25 cellular contexts compared by ENCODE assay signal in genomic region chr19:14678199-14678598, GRCh38. TPM values are rescaled to one million over a fixed set of nuclear protein-coding genes. Genes with fewer than 3 reads are reported as not detected.
DNase-seq lines count a peak whose midpoint lies in the region; ATAC-seq, FAIRE-seq and TF ChIP-seq lines count a peak whose summit lies in the region.
"Had no signal": no experiment of that assay in that cellular context is flagged by ENCODE, and none has a peak within 500 bp of the region (broad histone marks: within the 10 kb centered on the region; RNA-seq: fewer than 3 reads in every experiment).

No MANE protein-coding gene starts in this region.

- H3K23ac ChIP-seq in IMR-90 (ENCODE audit: low read depth, low read length) = no peak overlapping the region

- no peak overlapping the region for H3K56ac ChIP-seq in IMR-90 (ENCODE audit: extremely low read depth, insufficient read depth, low read length)

- DNase-seq in HepG2 (ENCODE audit: low spot score) (no peak), right lobe of liver (no peak), IMR-90 (no peak), mesenteric fat pad (ENCODE audit: low spot score) (peak; percentile 39), heart right ventricle (no peak), MG63 (no peak)
- DNase-seq: 8988T; ACHN; AML-193; BE2C; CD4-positive, alpha-beta T cell; DMS 273 treated with DMSO at 0.1 percent for 48 hours; DMS79; EL; GDM1; GOT3 had no signal

- BruUV-seq in HepG2 (replicated peaks; lab: Mats Ljungman, UMichigan) (no TSS peak), IMR-90 (replicated peaks; lab: Mats Ljungman, UMichigan) (no TSS peak)

- H3K9me1 ChIP-seq in IMR-90 (ENCODE audit: insufficient read depth, low read length) = no peaks in the 10 kb centered on the region

- H2AFZ ChIP-seq in HepG2 (ENCODE audit: low read length) (no peak overlapping the region), IMR-90 (replicated peaks; ENCODE audit: low read length, poor library complexity) (peak overlapping the region; percentile 55)

- intact Hi-C loops in HepG2 (cut with micrococcal nuclease; ENCODE audit: unreplicated experiment) = no loop called here
- intact Hi-C loops in right lobe of liver (cut with DNase I) = no loop called here
- intact Hi-C loops in IMR-90 (cut with micrococcal nuclease) = no loop called here
- intact Hi-C loops in heart right ventricle (cut with DNase I) = no loop called here

- H3K36me3 ChIP-seq in HepG2 (replicated peaks in 1 of 2; ENCODE audit: control insufficient read depth in 1 of 2, insufficient read depth in 2 of 2, low read length in 2 of 2) = no peaks in the 10 kb centered on the region
- H3K36me3 ChIP-seq in right lobe of liver = no peaks in the 10 kb centered on the region
- H3K36me3 ChIP-seq in HEK293 (ENCODE audit: control insufficient read depth in 2 of 2, insufficient read depth in 1 of 2, low read length in 2 of 2) = no peaks in the 10 kb centered on the region
- no peaks in the 10 kb centered on the region for H3K36me3 ChIP-seq in IMR-90 (ENCODE audit: control insufficient read depth, insufficient read depth, low read length)
- no peaks in the 10 kb centered on the region for H3K36me3 ChIP-seq in heart right ventricle
- no peaks in the 10 kb centered on the region for H3K36me3 ChIP-seq in MG63
- H3K36me3 ChIP-seq: BE2C; BLaER1 treated with 17β-estradiol and CSF1 and Interleukin-3, amounts not matched to agents 10 nM and 100 nM; HAP-1 had no signal

- no peak overlapping the region for H3K14ac ChIP-seq in IMR-90 (replicated peaks; ENCODE audit: low read depth, low read length)

- H3K27ac ChIP-seq in HepG2 (ENCODE audit: extremely low read length, insufficient read depth, low read length) = no peak overlapping the region
- no peak overlapping the region for H3K27ac ChIP-seq in right lobe of liver
- H3K27ac ChIP-seq in HEK293 (ENCODE audit: extremely low read depth, low read depth, low read length) = no peak overlapping the region
- no peak overlapping the region for H3K27ac ChIP-seq in IMR-90 (ENCODE audit: insufficient read depth, low read length)
- H3K27ac ChIP-seq in heart right ventricle = no peak overlapping the region
- H3K27ac ChIP-seq: A549 had no signal

- H4K5ac ChIP-seq in IMR-90 (ENCODE audit: low read depth, low read length) = no peak overlapping the region

- H2BK120ac ChIP-seq in IMR-90 (ENCODE audit: low read depth, low read length) = no peak overlapping the region

- H3K9me3 ChIP-seq in HepG2 (ENCODE audit: low read length) = no peaks in the 10 kb centered on the region
- no peaks in the 10 kb centered on the region for H3K9me3 ChIP-seq in right lobe of liver
- H3K9me3 ChIP-seq in HEK293 (ENCODE audit: control insufficient read depth, insufficient read depth, low read depth, low read length) = no peaks in the 10 kb centered on the region
- no peaks in the 10 kb centered on the region for H3K9me3 ChIP-seq in IMR-90 (ENCODE audit: control insufficient read depth, insufficient read depth, low read length)
- no peaks in the 10 kb centered on the region for H3K9me3 ChIP-seq in heart right ventricle
- no peaks in the 10 kb centered on the region for H3K9me3 ChIP-seq in MG63
- H3K9me3 ChIP-seq: A549; BE2C; BLaER1 treated with 17β-estradiol and CSF1 and Interleukin-3, amounts not matched to agents 10 nM and 100 nM; HAP-1 had no signal

- H4K20me1 ChIP-seq in HepG2 (ENCODE audit: insufficient read depth, low read length) (no peaks in the 10 kb centered on the region), IMR-90 (ENCODE audit: insufficient read depth, low read length) (no peaks in the 10 kb centered on the region)
- H4K20me1 ChIP-seq: BLaER1 treated with 17β-estradiol and CSF1 and Interleukin-3, amounts not matched to agents 10 nM and 100 nM had no signal

- no peak overlapping the region for H3K18ac ChIP-seq in IMR-90 (ENCODE audit: low read depth, low read length)

- H4K8ac ChIP-seq in IMR-90 (ENCODE audit: low read depth in 2 of 2, low read length in 2 of 2) = no peak overlapping the region

- no peaks in the 10 kb centered on the region for H3K79me2 ChIP-seq in HepG2 (ENCODE audit: insufficient read depth, low read length)

- no peak for FAIRE-seq in HepG2 (lab: Jason Lieb, UNC)
- FAIRE-seq: A549, D721Med, GM12878, H54 had no signal

- H3K79me1 ChIP-seq in IMR-90 (ENCODE audit: low read depth in 1 of 2, low read length in 2 of 2) = no peaks in the 10 kb centered on the region

- no peak overlapping the region for H2AK9ac ChIP-seq in IMR-90 (replicated peaks; ENCODE audit: low read depth, low read length, poor library complexity)

- no peak overlapping the region for H3K4me2 ChIP-seq in HepG2 (ENCODE audit: low read depth, low read length)
- H3K4me2 ChIP-seq in IMR-90 (ENCODE audit: low read depth, low read length) = no peak overlapping the region
- H3K4me2 ChIP-seq: A549 had no signal

- TF ChIP-seq POLR2A in HepG2 (IDR thresholded peaks at IDR 0.05; ENCODE audit: insufficient read depth in 1 of 2, low read depth in 2 of 2, low read length in 2 of 2) (no peak), right lobe of liver (IDR thresholded peaks at IDR 0.05) (no peak), IMR-90 (IDR thresholded peaks at IDR 0.05; ENCODE audit: low read depth, low read length) (no peak)

- H2BK5ac ChIP-seq in IMR-90 (ENCODE audit: low read depth, low read length, poor library complexity, severe bottlenecking) = no peak overlapping the region

- H3K9ac ChIP-seq in HepG2 (ENCODE audit: insufficient read depth, low read depth, low read length) (no peak overlapping the region), IMR-90 (ENCODE audit: low read depth, low read length) (no peak overlapping the region)
- H3K9ac ChIP-seq: BLaER1 treated with 17β-estradiol and CSF1 and Interleukin-3, amounts not matched to agents 10 nM and 100 nM had no signal

- no peak overlapping the region for H4K91ac ChIP-seq in IMR-90 (ENCODE audit: insufficient read depth, low read depth, low read length)

- H3K27me3 ChIP-seq in HepG2 (ENCODE audit: control insufficient read depth in 1 of 2, insufficient read depth in 2 of 2, low read length in 2 of 2) (peaks cover 0 to 9% of the 10 kb centered on the region in 2 experiments; a peak in 1 of 5 replicates), right lobe of liver (peaks cover 0 to 5% of the 10 kb centered on the region in 2 donors), IMR-90 (ENCODE audit: control insufficient read depth, insufficient read depth, low read length) (no peaks in the 10 kb centered on the region), heart right ventricle (peaks cover 0 to 28% (median 6%) of the 10 kb centered on the region in 7 donors), MG63 (peaks cover 36% of the 10 kb centered on the region)
- H3K27me3 ChIP-seq: BLaER1 treated with 17β-estradiol and CSF1 and Interleukin-3, amounts not matched to agents 10 nM and 100 nM had no signal

- ATAC-seq in HepG2 (no peak), right lobe of liver (no peak), IMR-90 (ENCODE audit: low read depth) (no peak), GM18520 (IDR thresholded peaks at IDR 0.05; ENCODE audit: unreplicated experiment) (no peak), heart right ventricle (no peak)
- ATAC-seq: A549, GM12878 had no signal

- TF ChIP-seq CTCF in HepG2 (CRISPR knock-in tag; IDR thresholded peaks at IDR 0.05) = no peak
- no peak for TF ChIP-seq CTCF in right lobe of liver (IDR thresholded peaks at IDR 0.05)
- no peak for TF ChIP-seq CTCF in HEK293 (tag by site-specific recombination; IDR thresholded peaks at IDR 0.05)
- TF ChIP-seq CTCF in IMR-90 (conservative IDR thresholded peaks at IDR 0.05; ENCODE audit: low read depth, low read length) = no peak
- no peak for TF ChIP-seq CTCF in heart right ventricle (IDR thresholded peaks at IDR 0.05)

- no peak for TF ChIP-seq EP300 in HepG2 (IDR thresholded peaks at IDR 0.05; ENCODE audit: low read depth in 2 of 2, low read length in 2 of 2)
- no peak for TF ChIP-seq EP300 in HepG2 (CRISPR knock-in tag; IDR thresholded peaks at IDR 0.05; ENCODE audit: borderline replicate concordance)

- dilution Hi-C loops in IMR-90 (cut with HindIII; ENCODE audit: low sequenced_read_pairs, unreplicated experiment) = no loop called here

- in situ Hi-C loops in HepG2 (cut with HindIII; ENCODE audit: extremely low pct_ligation_motif_present, low pct_unique_long_range_greater_than_20kb) (no loop called here), IMR-90 (cut with MboI; ENCODE audit: low sequenced_read_pairs) (no loop called here)

- POLR2A ChIA-PET in HepG2 (lab: Yijun Ruan, JAX) = no interaction called here
- POLR2A ChIA-PET in HEK293 (lab: Yijun Ruan, JAX) = no interaction called here
- POLR2A ChIA-PET in IMR-90 (lab: Charles Lee; ENCODE audit: unreplicated experiment) = no interaction called here

- H2BK15ac ChIP-seq in IMR-90 (ENCODE audit: low read depth, low read length) = no peak overlapping the region

- no peak overlapping the region for H2BK20ac ChIP-seq in IMR-90 (ENCODE audit: low read depth, low read length)

- no peak overlapping the region for H2AK5ac ChIP-seq in IMR-90 (ENCODE audit: low read depth, low read length)

- no peak for TF ChIP-seq RAD21 in HepG2 (CRISPR knock-in tag; IDR thresholded peaks at IDR 0.05)
- no peak for TF ChIP-seq RAD21 in IMR-90 (IDR thresholded peaks at IDR 0.05; ENCODE audit: low read length)

- WGBS in HepG2 (ENCODE audit: low lambda C conversion rate) = 18% methylated on average over 9 of the region's 9 CpGs
- WGBS in right lobe of liver (ENCODE audit: insufficient coverage, low coverage, low lambda C conversion rate, missing lambda C conversion rate) = 70% methylated on average over 9 of the region's 9 CpGs
- 75% methylated on average over 7 of the region's 9 CpGs; no CpG with 5 or more reads in 1 of the 2 experiments for WGBS in IMR-90 (ENCODE audit: extremely low coverage in 2 of 2, insufficient read length in 1 of 2), 2 experiments
- 79 to 87% methylated on average over 9 of the region's 9 CpGs for WGBS in heart right ventricle, 2 donors

- H3K4me1 ChIP-seq in HepG2 (ENCODE audit: insufficient read depth, low read length) (no peaks in the 10 kb centered on the region), right lobe of liver (no peaks in the 10 kb centered on the region), HEK293 (ENCODE audit: control insufficient read depth, insufficient read depth, low read length) (no peaks in the 10 kb centered on the region), IMR-90 (ENCODE audit: control insufficient read depth, insufficient read depth, low read length) (no peaks in the 10 kb centered on the region), heart right ventricle (peaks cover 0 to 29% (median 0%) of the 10 kb centered on the region in 9 donors)
- H3K4me1 ChIP-seq: A549, BE2C, HAP-1 had no signal

- H3K4me3 ChIP-seq in HepG2 (replicated peaks in 1 of 3; ENCODE audit: insufficient read depth in 1 of 3, low read depth in 2 of 3, low read length in 3 of 3) = no peak overlapping the region
- H3K4me3 ChIP-seq in right lobe of liver = no peak overlapping the region
- H3K4me3 ChIP-seq in HEK293 (ENCODE audit: low read depth, low read length) = no peak overlapping the region
- H3K4me3 ChIP-seq in IMR-90 (ENCODE audit: insufficient read depth, low read depth, low read length) = no peak overlapping the region
- no peak overlapping the region for H3K4me3 ChIP-seq in heart right ventricle
- no peak overlapping the region for H3K4me3 ChIP-seq in MG63
- H3K4me3 ChIP-seq: A549; BLaER1 treated with 17β-estradiol and CSF1 and Interleukin-3, amounts not matched to agents 10 nM and 100 nM; GM12878; HAP-1 had no signal

- CTCF ChIA-PET in HepG2 (lab: Yijun Ruan, JAX; ENCODE audit: low intra/inter-chr PET ratio, low total read pairs) (no interaction called here), HEK293 (lab: Yijun Ruan, JAX) (interaction anchor here (0.8 kb wide), 1 partner anchor 8 kb away, joined by 3 read pairs; no protein-coding TSS in a partner anchor), IMR-90 (lab: Yijun Ruan, JAX) (no interaction called here)

- no peak overlapping the region for H3K4ac ChIP-seq in IMR-90 (ENCODE audit: low read depth, low read length)

RNA-seq across cellular contexts. Expression of gene ADGRE3, which starts 3.6 kb away (rescaled TPM):
- total RNA-seq in HepG2 (2016; rRNA removed; fragmentation: Illumina TruSeq; extraction: Trizol) (not detected in 2 replicates), right lobe of liver (under 1 TPM in 4 of 6 experiments, not detected in 2; 0.09 to 0.53 (median 0.24) TPM), IMR-90 (2012; rRNA removed) (not detected in 2 replicates), mesenteric fat pad (0.19 TPM), heart right ventricle (under 1 TPM in 7 of 10 donors, not detected in 3; 0.15 to 0.78 (median 0.26) TPM)
- not detected in 2 replicates for total RNA-seq in HepG2 (2016; cell fraction: cytosol; rRNA removed; fragmentation: Illumina TruSeq; extraction: Trizol; ENCODE audit: low read depth)
- total RNA-seq in HepG2 (2016; cell fraction: insoluble cytoplasmic fraction; rRNA removed; fragmentation: Illumina TruSeq; extraction: Trizol) = not detected in 2 replicates
- not detected in 2 replicates for total RNA-seq in HepG2 (2016; cell fraction: membrane; rRNA removed; fragmentation: Illumina TruSeq; extraction: Trizol)
- not detected in 2 replicates for total RNA-seq in HepG2 (2016; cell fraction: nucleus; rRNA removed; fragmentation: Illumina TruSeq; extraction: Trizol)
- polyA plus RNA-seq in HepG2 (2011; rRNA removed) (not detected in 2 replicates), IMR-90 (2012; rRNA removed) (not detected in 2 replicates), heart right ventricle (under 1 TPM in 1 of 2 donors, not detected in 1; 0.01 TPM)
- not detected in 2 replicates for polyA plus RNA-seq in HepG2 (2011; cell fraction: cytosol; rRNA removed)
- polyA plus RNA-seq in HepG2 (2011; cell fraction: nucleus; rRNA removed) = not detected in 2 replicates
- not detected in 2 replicates for polyA plus RNA-seq in HepG2 (2012)
- polyA plus RNA-seq in HepG2 (2016; cell fraction: cytosol; fragmentation: Illumina TruSeq; extraction: Trizol; ENCODE audit: low read depth) = not detected in 2 replicates
- not detected in 2 replicates for polyA plus RNA-seq in HepG2 (2016; cell fraction: insoluble cytoplasmic fraction; fragmentation: Illumina TruSeq; extraction: Trizol; ENCODE audit: low read depth)
- polyA plus RNA-seq in HepG2 (2016; cell fraction: membrane; fragmentation: Illumina TruSeq; extraction: Trizol; ENCODE audit: low read depth) = not detected in 2 replicates
- not detected in 2 replicates for polyA plus RNA-seq in HepG2 (2016; cell fraction: nucleus; fragmentation: Illumina TruSeq; extraction: Trizol; ENCODE audit: insufficient read depth, low read depth)
- not detected in 2 replicates for polyA minus RNA-seq in HepG2 (2011; rRNA and poly(A)+ RNA removed; ENCODE audit: low replicate concordance)
- not detected in 2 replicates for polyA minus RNA-seq in HepG2 (2011; cell fraction: cytosol; rRNA and poly(A)+ RNA removed)
- not detected in 2 replicates for polyA minus RNA-seq in HepG2 (2011; cell fraction: nucleus; rRNA and poly(A)+ RNA removed)
- polyA plus RNA-seq in IMR-90 (2012; cell fraction: cytosol; rRNA removed) = not detected in 2 replicates
- not detected in 2 replicates for polyA plus RNA-seq in IMR-90 (2012; cell fraction: nucleus; rRNA removed; ENCODE audit: low replicate concordance)
- total RNA-seq in MG63 (2014; rRNA removed; shearing (Covaris generic); ENCODE audit: low replicate concordance) = not detected in 2 replicates
- total RNA-seq: CD4-positive, alpha-beta T cell; CD8-positive, alpha-beta memory T cell; GM12878 had no signal
- polyA plus RNA-seq: A549 had no signal

RNA-seq across cellular contexts. Expression of gene ZNF333, which starts 11.6 kb away (rescaled TPM):
- 3.0 and 3.4 TPM in 2 replicates for total RNA-seq in HepG2 (2016; rRNA removed; fragmentation: Illumina TruSeq; extraction: Trizol)
- total RNA-seq in HepG2 (2016; cell fraction: cytosol; rRNA removed; fragmentation: Illumina TruSeq; extraction: Trizol; ENCODE audit: low read depth) = 0.44 and 0.81 TPM in 2 replicates
- total RNA-seq in HepG2 (2016; cell fraction: insoluble cytoplasmic fraction; rRNA removed; fragmentation: Illumina TruSeq; extraction: Trizol) = 1.9 and 3.8 TPM in 2 replicates
- total RNA-seq in HepG2 (2016; cell fraction: membrane; rRNA removed; fragmentation: Illumina TruSeq; extraction: Trizol) = 1.1 and 1.7 TPM in 2 replicates
- 3.5 and 5.2 TPM in 2 replicates for total RNA-seq in HepG2 (2016; cell fraction: nucleus; rRNA removed; fragmentation: Illumina TruSeq; extraction: Trizol)
- polyA plus RNA-seq in HepG2 (2011; rRNA removed) = 6.4 and 7.9 TPM in 2 replicates
- 2.8 and 3.2 TPM in 2 replicates for polyA plus RNA-seq in HepG2 (2011; cell fraction: cytosol; rRNA removed)
- polyA plus RNA-seq in HepG2 (2011; cell fraction: nucleus; rRNA removed) = 18.1 and 20.8 TPM in 2 replicates
- polyA plus RNA-seq in HepG2 (2012) = 3.1 and 3.2 TPM in 2 replicates
- polyA plus RNA-seq in HepG2 (2016; cell fraction: cytosol; fragmentation: Illumina TruSeq; extraction: Trizol; ENCODE audit: low read depth) = 0.21 and 0.24 TPM in 2 replicates
- polyA plus RNA-seq in HepG2 (2016; cell fraction: insoluble cytoplasmic fraction; fragmentation: Illumina TruSeq; extraction: Trizol; ENCODE audit: low read depth) = 1.9 and 2.0 TPM in 2 replicates
- polyA plus RNA-seq in HepG2 (2016; cell fraction: membrane; fragmentation: Illumina TruSeq; extraction: Trizol; ENCODE audit: low read depth) = 0.40 and 0.56 TPM in 2 replicates
- 11.2 and 13.6 TPM in 2 replicates for polyA plus RNA-seq in HepG2 (2016; cell fraction: nucleus; fragmentation: Illumina TruSeq; extraction: Trizol; ENCODE audit: insufficient read depth, low read depth)
- 7.4 and 12.3 TPM in 2 replicates for polyA minus RNA-seq in HepG2 (2011; rRNA and poly(A)+ RNA removed; ENCODE audit: low replicate concordance)
- 3.3 and 3.9 TPM in 2 replicates for polyA minus RNA-seq in HepG2 (2011; cell fraction: cytosol; rRNA and poly(A)+ RNA removed)
- 17.0 and 17.8 TPM in 2 replicates for polyA minus RNA-seq in HepG2 (2011; cell fraction: nucleus; rRNA and poly(A)+ RNA removed)
- 1 to 10 TPM; 2.5 to 6.1 (median 3.8) TPM for total RNA-seq in right lobe of liver
- total RNA-seq in IMR-90 (2012; rRNA removed) = 11.9 and 15.1 TPM in 2 replicates
- polyA plus RNA-seq in IMR-90 (2012; rRNA removed) = 8.2 and 9.8 TPM in 2 replicates
- 5.7 and 7.9 TPM in 2 replicates for polyA plus RNA-seq in IMR-90 (2012; cell fraction: cytosol; rRNA removed)
- 48.4 and 52.1 TPM in 2 replicates for polyA plus RNA-seq in IMR-90 (2012; cell fraction: nucleus; rRNA removed; ENCODE audit: low replicate concordance)
- total RNA-seq in mesenteric fat pad = 23.2 TPM
- total RNA-seq in heart right ventricle = 10 to 100 TPM in 2 of 10 donors, 1 to 10 TPM in 8; 5.8 to 10.3 (median 8.5) TPM
- polyA plus RNA-seq in heart right ventricle = 10 to 100 TPM in 1 of 2 donors, 1 to 10 TPM in 1; 4.2 to 12.8 TPM
- 8.1 and 10.2 TPM in 2 replicates for total RNA-seq in MG63 (2014; rRNA removed; shearing (Covaris generic); ENCODE audit: low replicate concordance)

Comparison
In these comparisons a context has a peak if more than half of its experiments do, and no peak if none do; other contexts are left out.
1. Of the 63 proteins assayed by ChIP-seq in both HepG2 and HEK293: peak only in HepG2: none; only in HEK293: ZNF513; in both: none; in neither: 62.